In genomic region chr16:75122609-75123008, GRCh38 we compare ENCODE assay signal across 8 cellular contexts.
"Had no signal": no experiment of that assay in that cellular context is flagged by ENCODE, and none has a peak within 500 bp of the region (broad histone marks: within the 10 kb centered on the region; RNA-seq: fewer than 3 reads in every experiment).

No MANE protein-coding gene starts in this region.

- FAIRE-seq: G401.6, GM12878, GM12891, GM12892, GM18507, GM19239 had no signal

- H3K4me3 ChIP-seq: GM12878 had no signal

- ATAC-seq: GM12878 had no signal

- DNase-seq: GDM1, GF-D8 had no signal
